Comparison of ENCODE assay signal across 19 cellular contexts in the genomic region with DNA sequence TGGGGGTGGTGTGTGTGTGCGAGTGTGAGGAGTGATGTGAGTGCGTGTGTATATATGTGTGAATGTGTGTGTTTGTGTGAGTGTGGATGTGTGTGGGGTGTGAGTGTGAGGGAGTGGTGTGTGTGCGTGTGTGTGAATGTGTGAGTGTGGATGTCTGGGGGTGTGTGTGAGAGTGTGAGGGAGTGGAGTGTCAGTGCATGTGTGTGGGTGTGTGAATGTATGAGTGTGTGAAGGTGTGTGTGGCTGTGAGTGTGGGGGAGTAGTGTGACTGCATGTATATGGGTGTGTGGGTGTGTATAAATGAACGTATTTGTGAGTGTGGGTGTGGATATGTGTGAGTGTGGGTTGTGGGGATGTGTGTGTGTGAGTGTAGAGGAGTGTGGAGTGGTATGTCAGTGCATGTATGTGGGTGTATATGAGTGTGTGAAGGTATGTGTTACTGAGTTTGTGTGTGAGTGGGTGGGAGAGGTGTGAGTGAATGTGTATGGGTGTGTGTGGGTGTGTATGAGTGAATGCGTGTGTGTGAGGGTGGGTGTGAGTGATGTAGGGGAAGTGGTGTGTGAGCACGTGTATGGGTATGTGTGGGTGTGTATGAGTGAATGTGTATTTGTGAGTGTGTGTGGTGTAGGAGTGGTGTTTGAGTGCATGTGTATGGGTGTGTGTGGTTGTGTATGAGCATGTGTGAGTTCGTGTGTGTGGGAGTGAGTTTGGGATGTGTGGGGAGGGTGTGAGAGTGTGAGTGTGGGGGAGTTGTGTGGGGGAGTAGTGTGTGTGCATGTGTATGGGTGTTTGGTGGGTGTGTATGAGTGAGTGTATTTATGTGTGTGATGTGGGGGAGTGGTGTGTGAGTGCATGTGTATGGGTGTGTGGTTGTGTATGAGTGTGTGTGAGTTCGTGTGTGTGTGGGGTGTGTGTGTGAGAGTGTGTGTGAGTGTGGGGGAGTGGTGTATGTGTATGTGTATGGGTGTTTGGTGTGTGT. TPM values are rescaled to one million over a fixed set of nuclear protein-coding genes. Genes with fewer than 3 reads are reported as not detected.
A peak's percentile ranks its signal among the peaks of the same experiment; 100 is the strongest.
DNase-seq lines count a peak whose midpoint lies in the region; ATAC-seq and TF ChIP-seq lines count a peak whose summit lies in the region.
"Had no signal": no experiment of that assay in that cellular context is flagged by ENCODE, and none has a peak within 500 bp of the region (broad histone marks: within the 10 kb centered on the region; RNA-seq: fewer than 3 reads in every experiment).

No MANE protein-coding gene starts in this region.

- H3K14ac ChIP-seq in IMR-90 (replicated peaks; ENCODE audit: low read depth, low read length), result peak overlapping the region; percentile 63; the same call in 1 of the 2 replicates

- H3K4me3 ChIP-seq in DND-41 (ENCODE audit: low read depth in 1 of 2, low read length in 2 of 2), result no peak overlapping the region
- no peak overlapping the region for H3K4me3 ChIP-seq in IMR-90 (ENCODE audit: insufficient read depth, low read depth, low read length)
- no peak overlapping the region for H3K4me3 ChIP-seq in fibroblast of lung (replicated peaks in 1 of 4; ENCODE audit: control extremely low read depth in 1 of 4, insufficient read depth in 1 of 4, low read depth in 3 of 4, low read length in 4 of 4)
- H3K4me3 ChIP-seq: heart left ventricle, thoracic aorta, uterus had no signal

- H2BK15ac ChIP-seq in IMR-90 (ENCODE audit: low read depth, low read length), result 0 out of 3 replicates have a peak overlapping the region, but pooled peaks have one; percentile 36

- H4K5ac ChIP-seq in IMR-90 (ENCODE audit: low read depth, low read length), result no peak overlapping the region

- H3K79me1 ChIP-seq in IMR-90 (ENCODE audit: low read depth in 1 of 2, low read length in 2 of 2), result no peaks in the 10 kb centered on the region

- peak overlapping the region; percentile 82 for H2AK5ac ChIP-seq in IMR-90 (ENCODE audit: low read depth, low read length)

- H2BK20ac ChIP-seq in IMR-90 (ENCODE audit: low read depth, low read length), result 0 out of 2 replicates have a peak overlapping the region, but pooled peaks have one; percentile 4

- H2AK9ac ChIP-seq in IMR-90 (replicated peaks; ENCODE audit: low read depth, low read length, poor library complexity), result no peak overlapping the region

- peak overlapping the region; percentile 86 for H2BK5ac ChIP-seq in IMR-90 (ENCODE audit: low read depth, low read length, poor library complexity, severe bottlenecking)

- TF ChIP-seq RAD21 in IMR-90 (IDR thresholded peaks at IDR 0.05; ENCODE audit: low read length), result no peak

- H4K20me1 ChIP-seq in DND-41 (ENCODE audit: insufficient read depth, low read length) (no peaks in the 10 kb centered on the region), IMR-90 (ENCODE audit: insufficient read depth, low read length) (peaks cover 1% of the 10 kb centered on the region; the same call in 1 of the 2 replicates), fibroblast of lung (ENCODE audit: control insufficient read depth, extremely low read depth, insufficient read depth, low read length) (no peaks in the 10 kb centered on the region)

- dilution Hi-C loops in IMR-90 (cut with HindIII; ENCODE audit: low sequenced_read_pairs, unreplicated experiment), result no loop called here

- ATAC-seq in DND-41 (ENCODE audit: insufficient read depth, low read depth) (no peak), IMR-90 (ENCODE audit: low read depth) (no peak), GM21723 (IDR thresholded peaks at IDR 0.05; ENCODE audit: unreplicated experiment) (no peak)

- H3K4ac ChIP-seq in IMR-90 (ENCODE audit: low read depth, low read length), result no peak overlapping the region

- POLR2A ChIA-PET in IMR-90 (lab: Charles Lee; ENCODE audit: unreplicated experiment), result no interaction called here

- H3K79me2 ChIP-seq in DND-41 (ENCODE audit: insufficient read depth, low read length), result no peaks in the 10 kb centered on the region
- no peaks in the 10 kb centered on the region for H3K79me2 ChIP-seq in fibroblast of lung (ENCODE audit: control insufficient read depth, insufficient read depth, low read length)

- H3K9ac ChIP-seq in DND-41 (ENCODE audit: low read depth, low read length), result no peak overlapping the region
- H3K9ac ChIP-seq in IMR-90 (ENCODE audit: low read depth, low read length), result no peak overlapping the region
- H3K9ac ChIP-seq in fibroblast of lung (ENCODE audit: insufficient read depth, low read length), result no peak overlapping the region

- intact Hi-C loops in IMR-90 (cut with micrococcal nuclease), result loop anchor here (5.0 kb wide), 1 partner anchor 444 kb away; no protein-coding TSS in a partner anchor

- in situ Hi-C loops in IMR-90 (cut with MboI; ENCODE audit: low sequenced_read_pairs), result no loop called here

- no peak for TF ChIP-seq POLR2A in IMR-90 (IDR thresholded peaks at IDR 0.05; ENCODE audit: low read depth, low read length)

- H2BK120ac ChIP-seq in IMR-90 (ENCODE audit: low read depth, low read length), result no peak overlapping the region

- peak overlapping the region; percentile 55 to 76; a peak in 3 of 4 replicates for H4K8ac ChIP-seq in IMR-90 (ENCODE audit: low read depth in 2 of 2, low read length in 2 of 2)

- H3K27me3 ChIP-seq in DND-41 (ENCODE audit: insufficient read depth, low read length, poor library complexity) (peaks cover 3% of the 10 kb centered on the region), IMR-90 (ENCODE audit: control insufficient read depth, insufficient read depth, low read length) (peaks cover 4% of the 10 kb centered on the region; the same call in 1 of the 2 replicates), fibroblast of lung (ENCODE audit: control insufficient read depth, insufficient read depth, low read length) (peaks cover 3% of the 10 kb centered on the region)
- H3K27me3 ChIP-seq: BE2C, heart left ventricle, uterus had no signal

- 0 out of 2 replicates have a peak overlapping the region, but pooled peaks have one; percentile 48 for H3K23ac ChIP-seq in IMR-90 (ENCODE audit: low read depth, low read length)

- no peak overlapping the region for H3K18ac ChIP-seq in IMR-90 (ENCODE audit: low read depth, low read length)

- no peak overlapping the region; the same call in 1 of the 2 replicates for H3K56ac ChIP-seq in IMR-90 (ENCODE audit: extremely low read depth, insufficient read depth, low read length)

- H3K9me3 ChIP-seq in DND-41 (ENCODE audit: insufficient read depth, low read length, severe bottlenecking) (peaks cover 3% of the 10 kb centered on the region), IMR-90 (ENCODE audit: control insufficient read depth, insufficient read depth, low read length) (peaks cover 6% of the 10 kb centered on the region), fibroblast of lung (ENCODE audit: control insufficient read depth, insufficient read depth, low read depth, low read length) (no peaks in the 10 kb centered on the region)
- H3K9me3 ChIP-seq: BE2C, uterus had no signal

- H2AFZ ChIP-seq in DND-41 (ENCODE audit: low read depth, low read length) (no peak overlapping the region), IMR-90 (replicated peaks; ENCODE audit: low read length, poor library complexity) (peak overlapping the region; percentile 82), fibroblast of lung (ENCODE audit: low read length) (no peak overlapping the region)

- peaks cover 10% of the 10 kb centered on the region for H3K9me1 ChIP-seq in IMR-90 (ENCODE audit: insufficient read depth, low read length)

- TF ChIP-seq CTCF in DND-41 (IDR thresholded peaks at IDR 0.05; ENCODE audit: borderline replicate concordance, extremely low read depth, low read length, poor library complexity, severe bottlenecking) (peak; percentile 1), IMR-90 (conservative IDR thresholded peaks at IDR 0.05; ENCODE audit: low read depth, low read length) (no peak), fibroblast of lung (conservative IDR thresholded peaks at IDR 0.05 in 1 of 2, IDR thresholded peaks at IDR 0.05 in 1 of 2; ENCODE audit: low read depth in 1 of 2, low read length in 2 of 2) (no peak)

- no peak overlapping the region for H3K27ac ChIP-seq in DND-41 (ENCODE audit: low read length)
- H3K27ac ChIP-seq in IMR-90 (ENCODE audit: insufficient read depth, low read length), result no peak overlapping the region
- peak overlapping the region; percentile 42 for H3K27ac ChIP-seq in fibroblast of lung (ENCODE audit: insufficient read depth, low read length)
- H3K27ac ChIP-seq: foreskin keratinocyte, thoracic aorta, uterus had no signal

- no peaks in the 10 kb centered on the region for H3K36me3 ChIP-seq in DND-41 (ENCODE audit: insufficient read depth, low read length)
- H3K36me3 ChIP-seq in IMR-90 (ENCODE audit: control insufficient read depth, insufficient read depth, low read length), result no peaks in the 10 kb centered on the region
- H3K36me3 ChIP-seq in fibroblast of lung (ENCODE audit: control insufficient read depth, insufficient read depth, low read length), result no peaks in the 10 kb centered on the region
- H3K36me3 ChIP-seq: BE2C, heart left ventricle, thoracic aorta, uterus had no signal

- no TSS peak for BruUV-seq in IMR-90 (replicated peaks; lab: Mats Ljungman, UMichigan)

- DNase-seq in DND-41, result no peak
- DNase-seq in IMR-90, result no peak
- DNase-seq in fibroblast of lung (ENCODE audit: low read depth in 2 of 2), result no peak
- peak; percentile 9 for DNase-seq in stimulated activated CD8-positive, alpha-beta memory T cell treated with anti-CD3 and anti-CD28 coated beads, Interleukin-4, amount 100 ng/mL, for 48 hours
- no peak for DNase-seq in NCI-H82 (lab: John Stamatoyannopoulos, UW)
- DNase-seq in MV-4-11 (lab: John Stamatoyannopoulos, UW), result no peak
- DNase-seq: activated CD4-positive, alpha-beta T cell treated with anti-CD3 and anti-CD28 coated beads, Interleukin-2, amount 10 ng/mL, durations not matched to agents 24 days and 14 days; activated T-cell treated with anti-CD3 and anti-CD28 coated beads, Interleukin-2, amount 50 U/mL, for 72 hours; BE2C; foreskin keratinocyte; NCI-H146; NCI-H2107; NCI-H774; RPMI8226; stimulated activated CD4-positive, alpha-beta T cell treated with anti-CD3 and anti-CD28 coated beads, Interleukin-15, amount 100 ng/mL, for 24 hours had no signal

- peak overlapping the region; percentile 15; the same call in 1 of the 2 replicates for H3K4me2 ChIP-seq in DND-41 (ENCODE audit: insufficient read depth, low read length)
- no peak overlapping the region for H3K4me2 ChIP-seq in IMR-90 (ENCODE audit: low read depth, low read length)
- peak overlapping the region; percentile 32 for H3K4me2 ChIP-seq in fibroblast of lung (ENCODE audit: extremely low read depth, insufficient read depth, low read length)

- CTCF ChIA-PET in IMR-90 (lab: Yijun Ruan, JAX), result interaction anchor here (1.0 to 3.9 kb wide), 2 partner anchors 39 to 136 kb away, joined by 5 to 38 read pairs; no protein-coding TSS in a partner anchor

- WGBS in IMR-90 (ENCODE audit: extremely low coverage in 2 of 2, insufficient read length in 1 of 2), 2 experiments, result 89 to 100% methylated on average over 2 to 7 of the region's 8 CpGs

- peak overlapping the region; percentile 41; the same call in 1 of the 2 replicates for H4K91ac ChIP-seq in IMR-90 (ENCODE audit: insufficient read depth, low read depth, low read length)

- H3K4me1 ChIP-seq in DND-41 (ENCODE audit: insufficient read depth, low read length), result peaks cover 6% of the 10 kb centered on the region
- H3K4me1 ChIP-seq in IMR-90 (ENCODE audit: control insufficient read depth, insufficient read depth, low read length), result peaks cover 14% of the 10 kb centered on the region; the same call in 1 of the 2 replicates
- H3K4me1 ChIP-seq in fibroblast of lung (ENCODE audit: control insufficient read depth, extremely low read depth, insufficient read depth, low read length), result peaks cover 17% of the 10 kb centered on the region
- H3K4me1 ChIP-seq: BE2C, foreskin keratinocyte, uterus had no signal

RNA-seq across cellular contexts. Expression of a gene that starts 28.5 kb away (rescaled TPM):
- total RNA-seq in IMR-90 (2012; rRNA removed) (20.1 and 31.9 TPM in 2 replicates), fibroblast of lung (42.9 and 44.4 TPM in 2 replicates)
- polyA plus RNA-seq in IMR-90 (2012; rRNA removed) (27.2 and 29.7 TPM in 2 replicates), fibroblast of lung (59.4 and 77.7 TPM in 2 replicates)
- polyA plus RNA-seq in IMR-90 (2012; cell fraction: cytosol; rRNA removed), result 15.0 and 16.7 TPM in 2 replicates
- 18.7 and 22.1 TPM in 2 replicates for polyA plus RNA-seq in IMR-90 (2012; cell fraction: nucleus; rRNA removed; ENCODE audit: low replicate concordance)
- 43.6 and 54.4 TPM in 2 replicates for polyA plus RNA-seq in fibroblast of lung (2012)
- 21.0 and 25.3 TPM in 2 replicates for polyA minus RNA-seq in fibroblast of lung (ENCODE audit: low replicate concordance)
